1 cellular context compared by ENCODE assay signal in genomic region chr2:235458839-235459273, GRCh38.
TF ChIP-seq lines count a peak whose summit lies in the region.

No MANE protein-coding gene starts in this region.

TF ChIP-seq in HepG2, 621 proteins besides CTCF, POLR2A, EP300 and RAD21 (continued from another document):
- TF ChIP-seq HMGXB3 (CRISPR knock-in tag; IDR thresholded peaks at IDR 0.05; ENCODE audit: borderline replicate concordance) (no peak), ZSCAN9 (CRISPR knock-in tag; IDR thresholded peaks at IDR 0.05; ENCODE audit: borderline replicate concordance) (no peak), HOXA7 (CRISPR knock-in tag; IDR thresholded peaks at IDR 0.05) (no peak), ZBTB43 (CRISPR knock-in tag; conservative IDR thresholded peaks at IDR 0.05) (no peak), ZNF816 (CRISPR knock-in tag; IDR thresholded peaks at IDR 0.05; ENCODE audit: borderline replicate concordance) (no peak), ZNF512 (CRISPR knock-in tag; IDR thresholded peaks at IDR 0.05) (no peak)
